ENCODE assay signal across 13 cellular contexts in genomic region chr7:105811189-105811847, GRCh38.
"Had no signal": no experiment of that assay in that cellular context is flagged by ENCODE, and none has a peak within 500 bp of the region (broad histone marks: within the 10 kb centered on the region; RNA-seq: fewer than 3 reads in every experiment).

No MANE protein-coding gene starts in this region.

- ATAC-seq: activated CD8-positive, alpha-beta memory T cell treated with anti-CD3 and anti-CD28 coated beads, Interleukin-2, amount 10 ng/mL, durations not matched to agents 7 days and 5 days; foreskin keratinocyte; right cardiac atrium had no signal

- DNase-seq: activated CD4-positive, CD25-positive, alpha-beta regulatory T cell treated with anti-CD3 and anti-CD28 coated beads, Interleukin-2, amount 50 U/mL, for 72 hours; activated CD8-positive, alpha-beta memory T cell treated with anti-CD3 and anti-CD28 coated beads, Interleukin-2, amount 10 ng/mL, durations not matched to agents 7 days and 5 days; activated T-cell treated with anti-CD3 and anti-CD28 coated beads, Interleukin-2, amount 50 U/mL, for 1 hour; amniotic stem cell; colonic mucosa; effector CD4-positive, alpha-beta T cell; foreskin keratinocyte; occipital lobe; right cardiac atrium; T1000; tibial artery had no signal

- H3K4me3 Mint-ChIP-seq: activated CD8-positive, alpha-beta memory T cell treated with anti-CD3 and anti-CD28 coated beads, Interleukin-2, amount 10 ng/mL, durations not matched to agents 7 days and 5 days; nephron had no signal

- H3K9me3 Mint-ChIP-seq: nephron had no signal

- H3K27ac ChIP-seq: colonic mucosa, tibial artery, vagina had no signal

- H3K4me3 ChIP-seq: colonic mucosa, tibial artery, vagina had no signal

- H3K27me3 ChIP-seq: colonic mucosa, foreskin keratinocyte, tibial artery, vagina had no signal

- H3K9me3 ChIP-seq: colonic mucosa, tibial artery, vagina had no signal

- H3K36me3 ChIP-seq: colonic mucosa, tibial artery, vagina had no signal

- H3K27ac Mint-ChIP-seq: activated CD8-positive, alpha-beta memory T cell treated with anti-CD3 and anti-CD28 coated beads, Interleukin-2, amount 10 ng/mL, durations not matched to agents 7 days and 5 days; nephron had no signal
